In the genomic region with DNA sequence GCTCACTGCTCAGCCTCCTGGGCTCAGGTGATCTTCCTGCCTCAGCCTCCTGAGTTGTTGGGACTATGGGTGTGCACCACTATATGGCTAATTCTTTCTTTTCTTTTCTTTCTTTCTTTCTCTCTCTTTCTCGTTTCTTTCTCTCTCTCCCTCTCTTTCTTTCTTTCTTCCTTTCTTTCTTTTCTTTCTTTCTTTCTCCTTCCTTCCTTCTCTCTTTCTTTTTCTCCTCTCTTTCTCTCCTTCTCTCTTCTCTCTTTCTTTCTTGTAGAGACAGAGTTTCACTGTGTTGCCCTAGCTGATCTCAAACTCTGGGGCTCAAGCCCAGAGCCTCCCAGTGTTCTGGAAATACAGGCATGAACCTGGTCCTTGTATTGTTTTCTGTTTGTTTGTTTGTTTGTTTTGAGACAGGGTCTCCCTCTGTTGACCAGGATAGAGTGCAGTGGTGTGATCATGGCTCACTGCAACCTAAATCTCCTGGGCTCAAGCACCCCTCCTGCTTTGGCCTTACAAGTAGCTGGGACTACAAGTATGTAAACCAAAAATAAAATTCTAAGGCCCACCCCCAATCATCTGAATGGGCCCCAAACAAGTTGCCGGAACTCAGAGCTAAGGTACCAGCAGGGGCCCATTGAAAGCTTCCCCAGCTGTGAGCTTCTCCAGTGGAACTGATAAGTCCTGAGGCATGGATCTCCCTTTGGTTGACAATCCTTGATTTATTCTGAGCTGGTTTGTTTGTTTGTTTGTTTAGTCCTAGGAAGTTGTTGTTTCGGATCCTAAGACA, we compare ENCODE assay signal across 2 cellular contexts.
TF ChIP-seq lines count a peak whose summit lies in the region.

No MANE protein-coding gene starts in this region.

TF ChIP-seq in HEK293, 187 proteins besides CTCF, POLR2A, EP300 and RAD21:
- TF ChIP-seq ZNF596 (tag by site-specific recombination; IDR thresholded peaks at IDR 0.05) = peak; percentile 43; the same call in 1 of the 2 replicates
- no peak for TF ChIP-seq YY2 (tag by site-specific recombination; IDR thresholded peaks at IDR 0.05)
- TF ChIP-seq ZNF366 (tag by site-specific recombination; conservative IDR thresholded peaks at IDR 0.05) = peak; percentile 84

TF ChIP-seq in K562, 482 proteins besides CTCF, POLR2A, EP300 and RAD21:
- TF ChIP-seq XRCC4 (IDR thresholded peaks at IDR 0.05; ENCODE audit: extremely low read depth, insufficient read depth, insufficient read length) = no peak
- TF ChIP-seq, protein P1, sequence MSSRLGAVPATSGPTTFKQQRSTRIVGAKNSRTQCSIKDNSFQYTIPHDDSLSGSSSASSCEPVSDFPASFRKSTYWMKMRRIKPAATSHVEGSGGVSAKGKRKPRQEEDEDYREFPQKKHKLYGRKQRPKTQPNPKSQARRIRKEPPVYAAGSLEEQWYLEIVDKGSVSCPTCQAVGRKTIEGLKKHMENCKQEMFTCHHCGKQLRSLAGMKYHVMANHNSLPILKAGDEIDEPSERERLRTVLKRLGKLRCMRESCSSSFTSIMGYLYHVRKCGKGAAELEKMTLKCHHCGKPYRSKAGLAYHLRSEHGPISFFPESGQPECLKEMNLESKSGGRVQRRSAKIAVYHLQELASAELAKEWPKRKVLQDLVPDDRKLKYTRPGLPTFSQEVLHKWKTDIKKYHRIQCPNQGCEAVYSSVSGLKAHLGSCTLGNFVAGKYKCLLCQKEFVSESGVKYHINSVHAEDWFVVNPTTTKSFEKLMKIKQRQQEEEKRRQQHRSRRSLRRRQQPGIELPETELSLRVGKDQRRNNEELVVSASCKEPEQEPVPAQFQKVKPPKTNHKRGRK (tag; IDR thresholded peaks at IDR 0.05) = peak; percentile 93
